16 cellular contexts compared by ENCODE assay signal in genomic region chr11:889261-889660, GRCh38. TPM values are rescaled to one million over a fixed set of nuclear protein-coding genes. Genes with fewer than 3 reads are reported as not detected.
A peak's percentile ranks its signal among the peaks of the same experiment; 100 is the strongest.
DNase-seq lines count a peak whose midpoint lies in the region; FAIRE-seq and TF ChIP-seq lines count a peak whose summit lies in the region.
"Had no signal": no experiment of that assay in that cellular context is flagged by ENCODE, and none has a peak within 500 bp of the region (broad histone marks: within the 10 kb centered on the region; RNA-seq: fewer than 3 reads in every experiment).

No MANE protein-coding gene starts in this region.

- peaks cover 13% of the 10 kb centered on the region for H3K4me1 ChIP-seq in neural progenitor cell
- H3K4me1 ChIP-seq: Caco-2, HAP-1, SJSA1 had no signal

- H3K27me3 Mint-ChIP-seq in neural progenitor cell (ENCODE audit: insufficient read depth, low read depth) = peaks cover 8% of the 10 kb centered on the region
- H3K27me3 Mint-ChIP-seq: B cell; CD4-positive, CD25-positive, alpha-beta regulatory T cell had no signal

- H3K27ac Mint-ChIP-seq in neural progenitor cell = peak overlapping the region; percentile 73
- H3K27ac Mint-ChIP-seq: B cell had no signal

- no peaks in the 10 kb centered on the region for H3K79me2 ChIP-seq in neural progenitor cell (ENCODE audit: low read depth)

- H3K4me1 Mint-ChIP-seq in neural progenitor cell = peaks cover 4% of the 10 kb centered on the region
- H3K4me1 Mint-ChIP-seq: B cell had no signal

- H3K27me3 ChIP-seq in WERI-Rb-1 (ENCODE audit: insufficient read depth, low read depth, severe bottlenecking) = no peaks in the 10 kb centered on the region
- no peaks in the 10 kb centered on the region for H3K27me3 ChIP-seq in neural progenitor cell
- H3K27me3 ChIP-seq: SJSA1 had no signal

- no peak overlapping the region; the same call in 1 of the 2 replicates for H3K4me3 ChIP-seq in WERI-Rb-1 (ENCODE audit: low read depth, low read length)
- H3K4me3 ChIP-seq in neural progenitor cell = no peak overlapping the region
- H3K4me3 ChIP-seq: HAP-1, SJSA1 had no signal

- H3K36me3 Mint-ChIP-seq in neural progenitor cell = peaks cover 8% of the 10 kb centered on the region

- H3F3A ChIP-seq in neural progenitor cell (ENCODE audit: low read depth) = no peaks in the 10 kb centered on the region

- no peaks in the 10 kb centered on the region for H3K9me3 Mint-ChIP-seq in neural progenitor cell

- H2AFZ ChIP-seq in neural progenitor cell (replicated peaks) = no peak overlapping the region

- H3K9ac ChIP-seq in neural progenitor cell = no peak overlapping the region

- H3K9me3 ChIP-seq in WERI-Rb-1 (ENCODE audit: severe bottlenecking) (no peaks in the 10 kb centered on the region), neural progenitor cell (ENCODE audit: low read depth) (no peaks in the 10 kb centered on the region)
- H3K9me3 ChIP-seq: Caco-2, HAP-1, SJSA1 had no signal

- TF ChIP-seq POLR2A in GM12892 (IDR thresholded peaks at IDR 0.05; ENCODE audit: low read depth, low read length) = no peak

- TF ChIP-seq CTCF in WERI-Rb-1 (IDR thresholded peaks at IDR 0.05; ENCODE audit: low read depth, low read length) (peak; percentile 41), neural progenitor cell (IDR thresholded peaks at IDR 0.05) (no peak)

- DNase-seq in D341Med (ENCODE audit: low spot score) (peak; percentile 81), NCI-H1694 (lab: John Stamatoyannopoulos, UW) (peak; percentile 69), WERI-Rb-1 (peak; percentile 92), neural progenitor cell (ENCODE audit: low spot score) (no peak), GM12892 (ENCODE audit: insufficient read length) (no peak), AG08395 (ENCODE audit: low spot score) (no peak), middle frontal gyrus (ENCODE audit: extremely low spot score, low spot score) (no peak)
- DNase-seq: Caco-2; CD4-positive, CD25-positive, alpha-beta regulatory T cell; DMS79; NCI-H1092; NCI-H146; PC-3 had no signal

- peaks cover 21% of the 10 kb centered on the region for H4K20me1 ChIP-seq in neural progenitor cell (ENCODE audit: low read depth)

- H3K4me3 Mint-ChIP-seq in neural progenitor cell = no peak overlapping the region
- H3K4me3 Mint-ChIP-seq: B cell; CD4-positive, CD25-positive, alpha-beta regulatory T cell had no signal

- H3K4me2 ChIP-seq in neural progenitor cell = no peak overlapping the region

- no peak for FAIRE-seq in GM12892 (lab: Jason Lieb, UNC)

- H3K27ac ChIP-seq in WERI-Rb-1 = peak overlapping the region; percentile 100
- no peak overlapping the region for H3K27ac ChIP-seq in neural progenitor cell
- H3K27ac ChIP-seq: SJSA1 had no signal

- H3K36me3 ChIP-seq in WERI-Rb-1 (peaks cover 20% of the 10 kb centered on the region), neural progenitor cell (no peaks in the 10 kb centered on the region)
- H3K36me3 ChIP-seq: HAP-1, SJSA1 had no signal

RNA-seq across cellular contexts. Expression of gene CHID1, which starts 21.3 kb away (rescaled TPM):
- 56.6 and 62.9 TPM in 2 replicates for total RNA-seq in neural progenitor cell (ENCODE audit: low replicate concordance)
- polyA plus RNA-seq in GM12892 (2012; ENCODE audit: missing spikeins) = 30.8 TPM

RNA-seq across cellular contexts. Expression of gene AP2A2, which starts 36.4 kb away (rescaled TPM):
- total RNA-seq in neural progenitor cell (ENCODE audit: low replicate concordance) = 50.4 and 67.5 TPM in 2 replicates
- 20.5 TPM for polyA plus RNA-seq in GM12892 (2012; ENCODE audit: missing spikeins)

RNA-seq across cellular contexts. Expression of gene TSPAN4, which starts 46.6 kb away (rescaled TPM):
- total RNA-seq in neural progenitor cell (ENCODE audit: low replicate concordance) = 19.6 and 58.2 TPM in 2 replicates
- 3.3 TPM for polyA plus RNA-seq in GM12892 (2012; ENCODE audit: missing spikeins)

RNA-seq across cellular contexts. Expression of gene POLR2L, which starts 46.9 kb away (rescaled TPM):
- 12.9 and 27.5 TPM in 2 replicates for total RNA-seq in neural progenitor cell (ENCODE audit: low replicate concordance)
- polyA plus RNA-seq in GM12892 (2012; ENCODE audit: missing spikeins) = 59.6 TPM

RNA-seq across cellular contexts. Expression of gene CD151, which starts 56.5 kb away (rescaled TPM):
- 37.4 and 82.2 TPM in 2 replicates for total RNA-seq in neural progenitor cell (ENCODE audit: low replicate concordance)
- polyA plus RNA-seq in GM12892 (2012; ENCODE audit: missing spikeins) = 10.3 TPM

Comparison
In these comparisons a context has a peak if more than half of its experiments do, and no peak if none do; other contexts are left out.
1. DNase-seq: peak in D341Med (single experiment), NCI-H1694 (single experiment) and WERI-Rb-1 (single experiment); none in neural progenitor cell (single experiment), GM12892 (single experiment), AG08395 (single experiment) and middle frontal gyrus (single experiment).